Comparison of ENCODE assay signal across 8 cellular contexts in genomic region chr17:50661795-50662391, GRCh38. TPM values are rescaled to one million over a fixed set of nuclear protein-coding genes. Genes with fewer than 3 reads are reported as not detected.
DNase-seq lines count a peak whose midpoint lies in the region; ATAC-seq and TF ChIP-seq lines count a peak whose summit lies in the region.

No MANE protein-coding gene starts in this region.

- H3K36me3 ChIP-seq in Loucy (ENCODE audit: insufficient read depth, low read length) (no peaks in the 10 kb centered on the region), WERI-Rb-1 (no peaks in the 10 kb centered on the region)

- no peaks in the 10 kb centered on the region for H3F3A ChIP-seq in Loucy (ENCODE audit: low read depth)

- H3K9me2 ChIP-seq in Loucy (replicated peaks; ENCODE audit: low read depth, low read length): no peaks in the 10 kb centered on the region

- DNase-seq in DMS79 (lab: John Stamatoyannopoulos, UW) (peak; percentile 84), WERI-Rb-1 (peak; percentile 52), fibroblast of gingiva (ENCODE audit: low read depth) (peak; percentile 93), pulmonary artery endothelial cell (ENCODE audit: low read depth, low spot score) (peak; percentile 55)

- peak overlapping the region; percentile 18; the same call in 1 of the 2 replicates for H3K27ac ChIP-seq in WERI-Rb-1

- peak overlapping the region; percentile 31 for H3K9ac ChIP-seq in Loucy (ENCODE audit: low read depth, low read length, poor library complexity, severe bottlenecking)

- H3K9me3 ChIP-seq in Loucy (ENCODE audit: insufficient read depth, low read depth, low read length) (no peaks in the 10 kb centered on the region), WERI-Rb-1 (ENCODE audit: severe bottlenecking) (no peaks in the 10 kb centered on the region)

- peak overlapping the region; percentile 52 for H3K4me2 ChIP-seq in Loucy (ENCODE audit: low read depth, low read length, poor library complexity, severe bottlenecking)

- peak overlapping the region; percentile 54 for H2AFZ ChIP-seq in Loucy (ENCODE audit: low read length)

- TF ChIP-seq CTCF in Loucy (conservative IDR thresholded peaks at IDR 0.05; ENCODE audit: low read length): no peak
- TF ChIP-seq CTCF in WERI-Rb-1 (IDR thresholded peaks at IDR 0.05; ENCODE audit: low read depth, low read length): no peak

- ATAC-seq in GM21576 (IDR thresholded peaks at IDR 0.05; ENCODE audit: unreplicated experiment) (no peak), GM19324 (IDR thresholded peaks at IDR 0.05; ENCODE audit: low FRiP score, unreplicated experiment) (no peak), GM19351 (IDR thresholded peaks at IDR 0.05; ENCODE audit: unreplicated experiment) (no peak)

- H3K27me3 ChIP-seq in Loucy (ENCODE audit: insufficient read depth, low read length, poor library complexity, severe bottlenecking) (no peaks in the 10 kb centered on the region), WERI-Rb-1 (ENCODE audit: insufficient read depth, low read depth, severe bottlenecking) (no peaks in the 10 kb centered on the region)

- peak overlapping the region; percentile 3 for H3K4me3 ChIP-seq in Loucy (ENCODE audit: low read length, poor library complexity, severe bottlenecking)
- H3K4me3 ChIP-seq in WERI-Rb-1 (ENCODE audit: low read depth, low read length): no peak overlapping the region

- H4K20me1 ChIP-seq in Loucy (ENCODE audit: insufficient read depth, low read length, poor library complexity, severe bottlenecking): no peaks in the 10 kb centered on the region

- H3K79me2 ChIP-seq in Loucy (ENCODE audit: insufficient read depth, low read length): no peaks in the 10 kb centered on the region

- peaks cover 36% of the 10 kb centered on the region for H3K4me1 ChIP-seq in Loucy (ENCODE audit: insufficient read depth, low read length, poor library complexity, severe bottlenecking)

RNA-seq across cellular contexts. Expression of gene ABCC3, which starts 27.2 kb away (rescaled TPM):
- total RNA-seq in pulmonary artery endothelial cell: 2.4 and 3.6 TPM in 2 replicates

RNA-seq across cellular contexts. Expression of gene ANKRD40, which starts 45.8 kb away (rescaled TPM):
- total RNA-seq in pulmonary artery endothelial cell: 34.2 and 40.7 TPM in 2 replicates

RNA-seq across cellular contexts. Expression of gene LUC7L3, which starts 57.5 kb away (rescaled TPM):
- 18.1 and 27.9 TPM in 2 replicates for total RNA-seq in pulmonary artery endothelial cell
